ENCODE assay signal across 23 cellular contexts in genomic region chr6:101722481-101722880, GRCh38.
DNase-seq lines count a peak whose midpoint lies in the region; ATAC-seq, FAIRE-seq and TF ChIP-seq lines count a peak whose summit lies in the region.
"Had no signal": no experiment of that assay in that cellular context is flagged by ENCODE, and none has a peak within 500 bp of the region (broad histone marks: within the 10 kb centered on the region; RNA-seq: fewer than 3 reads in every experiment).

No MANE protein-coding gene starts in this region.

- H3K4me2 ChIP-seq in keratinocyte (ENCODE audit: control insufficient read depth, extremely low read depth, insufficient read depth, low read depth, low read length), result peak overlapping the region; percentile 25

- no peak for TF ChIP-seq CTCF in AG10803 (conservative IDR thresholded peaks at IDR 0.05; ENCODE audit: low read length)
- TF ChIP-seq CTCF in epithelial cell of esophagus (IDR thresholded peaks at IDR 0.05; ENCODE audit: insufficient read depth, low read depth, low read length, missing control alignments), result no peak
- no peak for TF ChIP-seq CTCF in keratinocyte (optimal IDR thresholded peaks at IDR 0.05 in 1 of 3, IDR thresholded peaks at IDR 0.05 in 1 of 3, conservative IDR thresholded peaks at IDR 0.05 in 1 of 3; ENCODE audit: extremely low read depth in 1 of 3, insufficient read depth in 2 of 3, low read length in 3 of 3)
- no peak for TF ChIP-seq CTCF in colonic mucosa (IDR thresholded peaks at IDR 0.05)

- H3K4me3 ChIP-seq in AG10803 (ENCODE audit: low read length) (no peak overlapping the region), SJSA1 (no peak overlapping the region), epithelial cell of esophagus (ENCODE audit: low read length) (no peak overlapping the region), keratinocyte (ENCODE audit: control insufficient read depth in 2 of 3, extremely low read depth in 1 of 3, insufficient read depth in 2 of 3, low read depth in 1 of 3, low read length in 3 of 3) (no peak overlapping the region), colonic mucosa (no peak overlapping the region)
- H3K4me3 ChIP-seq: cardiac muscle cell, dorsolateral prefrontal cortex, heart right ventricle, right lobe of liver had no signal

- no peaks in the 10 kb centered on the region for H3K27me3 ChIP-seq in SJSA1 (replicated peaks)
- no peaks in the 10 kb centered on the region for H3K27me3 ChIP-seq in keratinocyte (ENCODE audit: control insufficient read depth, extremely low read depth, insufficient read depth, low read length)
- no peaks in the 10 kb centered on the region for H3K27me3 ChIP-seq in colonic mucosa
- H3K27me3 ChIP-seq: cardiac muscle cell, dorsolateral prefrontal cortex, heart right ventricle, right lobe of liver had no signal

- H3K4me1 ChIP-seq in SJSA1 (replicated peaks) (peaks cover 18% of the 10 kb centered on the region), keratinocyte (ENCODE audit: control insufficient read depth, extremely low read depth, insufficient read depth, low read length) (peaks cover 9% of the 10 kb centered on the region), colonic mucosa (no peaks in the 10 kb centered on the region)
- H3K4me1 ChIP-seq: heart right ventricle, right lobe of liver had no signal

- H2AFZ ChIP-seq in keratinocyte (ENCODE audit: control insufficient read depth, low read length), result peak overlapping the region; percentile 42

- no peak overlapping the region for H3K9ac ChIP-seq in keratinocyte (ENCODE audit: control insufficient read depth, extremely low read depth, insufficient read depth, low read length)
- H3K9ac ChIP-seq in colonic mucosa (ENCODE audit: low read depth in 2 of 2, low read length in 2 of 2), result no peak overlapping the region

- intact Hi-C loops in colonic mucosa (cut with DNase I), result no loop called here

- dilution Hi-C loops in keratinocyte (cut with MboI; ENCODE audit: extremely low pct_ligation_motif_present, low sequenced_read_pairs), result no loop called here

- no peaks in the 10 kb centered on the region for H3K36me3 ChIP-seq in SJSA1
- H3K36me3 ChIP-seq in keratinocyte (ENCODE audit: control insufficient read depth in 2 of 2, extremely low read depth in 1 of 2, insufficient read depth in 2 of 2, low read length in 2 of 2), result no peaks in the 10 kb centered on the region
- no peaks in the 10 kb centered on the region for H3K36me3 ChIP-seq in colonic mucosa
- H3K36me3 ChIP-seq: cardiac muscle cell, heart right ventricle, right lobe of liver had no signal

- ATAC-seq in HG02678 (IDR thresholded peaks at IDR 0.05; ENCODE audit: unreplicated experiment) (no peak), HG02798 (IDR thresholded peaks at IDR 0.05; ENCODE audit: poor library complexity, unreplicated experiment) (no peak)
- ATAC-seq: activated naive CD8-positive, alpha-beta T cell treated with anti-CD3 and anti-CD28 coated beads, Interleukin-2, amount 50 U/mL, for 24 hours; heart right ventricle; natural killer cell treated with Interleukin-12 subunit alpha and Interleukin-12 subunit beta and Interleukin-15 and Interleukin-18, amount 100 ng/mL, for 72 hours; right lobe of liver; WTC11 had no signal

- no peaks in the 10 kb centered on the region for H4K20me1 ChIP-seq in keratinocyte (ENCODE audit: control insufficient read depth, extremely low read depth, insufficient read depth, low read length)

- H3K79me2 ChIP-seq in keratinocyte (ENCODE audit: control insufficient read depth, insufficient read depth, low read length), result no peaks in the 10 kb centered on the region

- H3K9me3 ChIP-seq in SJSA1 (replicated peaks), result no peaks in the 10 kb centered on the region; the same call in 1 of the 2 replicates
- no peaks in the 10 kb centered on the region for H3K9me3 ChIP-seq in keratinocyte (ENCODE audit: control insufficient read depth, low read depth, low read length)
- H3K9me3 ChIP-seq in colonic mucosa, result no peaks in the 10 kb centered on the region
- H3K9me3 ChIP-seq: heart right ventricle, right lobe of liver had no signal

- no peak for FAIRE-seq in keratinocyte (lab: Jason Lieb, UNC)
- FAIRE-seq: H1 had no signal

- DNase-seq in AG10803 (ENCODE audit: low read depth) (peak; percentile 37), SJSA1 (ENCODE audit: low read depth in 1 of 2, low spot score in 2 of 2) (no peak), epithelial cell of esophagus (ENCODE audit: low read depth) (peak; percentile 3), keratinocyte (ENCODE audit: low read depth, low spot score) (no peak), colonic mucosa (no peak)
- DNase-seq in stimulated activated CD4-positive, alpha-beta T cell treated with anti-CD3 and anti-CD28 coated beads, Interleukin-4, amount 100 ng/mL, for 1 hour, result no peak
- DNase-seq: ACHN; activated CD4-positive, alpha-beta T cell treated with anti-CD3 and anti-CD28 coated beads, Interleukin-2, amount 50 U/mL, for 48 hours; activated effector memory CD4-positive, alpha-beta T cell treated with anti-CD3 and anti-CD28 coated beads, Interleukin-2, amount 50 U/mL, for 16 hours; activated naive CD8-positive, alpha-beta T cell treated with anti-CD3 and anti-CD28 coated beads, Interleukin-2, amount 50 U/mL, for 24 hours; dorsolateral prefrontal cortex; heart right ventricle; NCI-H2081 treated with DMSO at 0.1 percent for 48 hours; posterior cingulate gyrus; right lobe of liver; RPMI8226 had no signal

- H3K27ac ChIP-seq in SJSA1, result peak overlapping the region; percentile 87
- H3K27ac ChIP-seq in keratinocyte (ENCODE audit: control insufficient read depth, insufficient read depth, low read length), result peak overlapping the region; percentile 34
- H3K27ac ChIP-seq in colonic mucosa, result no peak overlapping the region
- H3K27ac ChIP-seq: cardiac muscle cell, heart right ventricle, HL-60, right lobe of liver had no signal

- no peaks in the 10 kb centered on the region for H3K9me1 ChIP-seq in keratinocyte (ENCODE audit: control insufficient read depth, extremely low read depth, insufficient read depth, low read length)

Comparison
In these comparisons a context has a peak if more than half of its experiments do, and no peak if none do; other contexts are left out.
1. DNase-seq: peak in AG10803 (single experiment) and epithelial cell of esophagus (single experiment); none in SJSA1 (0 of 2), keratinocyte (single experiment), stimulated activated CD4-positive, alpha-beta T cell treated with anti-CD3 and anti-CD28 coated beads, Interleukin-4, amount 100 ng/mL, for 1 hour (single experiment) and colonic mucosa (single experiment).